In the genomic region with DNA sequence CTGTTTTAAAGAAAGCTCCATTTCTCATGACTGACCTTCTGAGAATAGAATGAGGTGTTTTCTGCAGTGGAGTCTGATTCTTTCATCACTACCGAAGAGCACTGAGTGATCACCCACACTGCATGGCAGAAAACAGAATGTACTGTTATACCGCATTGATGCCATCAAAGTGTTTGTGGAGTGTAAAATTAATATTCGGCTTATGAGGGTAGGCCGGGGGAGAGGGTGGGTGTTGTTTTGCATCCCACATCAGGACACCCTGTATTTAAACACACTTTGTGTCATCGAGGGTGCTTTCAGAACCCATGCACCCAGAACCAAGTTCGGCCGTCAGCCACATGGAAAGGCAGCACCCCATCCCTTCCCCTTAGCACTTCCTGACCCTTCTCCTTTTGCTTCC, we compare ENCODE assay signal across 10 cellular contexts. TPM values are rescaled to one million over a fixed set of nuclear protein-coding genes. Genes with fewer than 3 reads are reported as not detected.
DNase-seq lines count a peak whose midpoint lies in the region; ATAC-seq, FAIRE-seq and TF ChIP-seq lines count a peak whose summit lies in the region.
"Had no signal": no experiment of that assay in that cellular context is flagged by ENCODE, and none has a peak within 500 bp of the region (broad histone marks: within the 10 kb centered on the region; RNA-seq: fewer than 3 reads in every experiment).

No MANE protein-coding gene starts in this region.

- no peaks in the 10 kb centered on the region; the same call in 1 of the 2 replicates for H3K79me2 ChIP-seq in GM12878 (ENCODE audit: control insufficient read depth, insufficient read depth, low read length)

- H3K27ac ChIP-seq in GM12878 (ENCODE audit: control insufficient read depth, insufficient read depth) (peak overlapping the region; percentile 40; the same call in 1 of the 2 replicates), uterus (no peak overlapping the region), aorta (ENCODE audit: low read depth in 1 of 2, low read length in 2 of 2) (no peak overlapping the region)
- H3K27ac ChIP-seq: neutrophil had no signal

- H4K20me1 ChIP-seq in GM12878 (ENCODE audit: control insufficient read depth, insufficient read depth), result no peaks in the 10 kb centered on the region

- H3K27me3 ChIP-seq in GM12878 (replicated peaks in 1 of 2; ENCODE audit: control insufficient read depth in 2 of 2, insufficient read depth in 2 of 2, low read length in 1 of 2) (no peaks in the 10 kb centered on the region), uterus (no peaks in the 10 kb centered on the region), aorta (ENCODE audit: control insufficient read depth in 1 of 2, insufficient read depth in 2 of 2, low read length in 1 of 2) (no peaks in the 10 kb centered on the region)
- H3K27me3 ChIP-seq: neutrophil had no signal

- BruUV-seq in GM12878 (replicated peaks; lab: Mats Ljungman, UMichigan), result no TSS peak

- DNase-seq in stimulated activated CD4-positive, alpha-beta T cell treated with anti-CD3 and anti-CD28 coated beads, Interleukin-4, amount 100 ng/mL, for 24 hours, result peak; percentile 29
- no peak for DNase-seq in stimulated activated CD4-positive, alpha-beta T cell treated with anti-CD3 and anti-CD28 coated beads, Interleukin-2, amount 100 ng/mL, for 48 hours
- DNase-seq in GM12878 (ENCODE audit: low read depth, low spot score) (no peak), uterus (no peak), NCI-H774 (lab: John Stamatoyannopoulos, UW) (no peak), aorta (no peak)
- DNase-seq: NCI-H2081 had no signal

- SMC1A ChIA-PET in GM12878 (lab: Charles Lee; ENCODE audit: uncharacterized antibody, unreplicated experiment), result interaction anchor here (0.7 to 18.3 kb wide), 38 partner anchors 19 to 458 kb away, joined by 3 to 596 read pairs (median 5); no protein-coding TSS in a partner anchor

- TF ChIP-seq POLR2A in GM12878 (IDR thresholded peaks at IDR 0.05; ENCODE audit: low read depth, low read length) (no peak), uterus (IDR thresholded peaks at IDR 0.05) (no peak)

- H3K4me1 ChIP-seq in GM12878 (ENCODE audit: control insufficient read depth, insufficient read depth, low read length) (peaks cover 65% of the 10 kb centered on the region), uterus (no peaks in the 10 kb centered on the region), aorta (ENCODE audit: control insufficient read depth in 1 of 2, insufficient read depth in 2 of 2, low read length in 2 of 2) (no peaks in the 10 kb centered on the region)

- H2AFZ ChIP-seq in GM12878 (ENCODE audit: control insufficient read depth, low read depth, low read length), result peak overlapping the region; percentile 46

- intact Hi-C loops in GM12878 (cut with micrococcal nuclease; ENCODE audit: unreplicated experiment), result loop anchor here (2.0 kb wide), 1 partner anchor 106 kb away; no protein-coding TSS in a partner anchor
- intact Hi-C loops in uterus (cut with DNase I; ENCODE audit: low total_unique reads), result loop anchor here (10.0 kb wide), 1 partner anchor 454 kb away; no protein-coding TSS in a partner anchor
- intact Hi-C loops in aorta (cut with DNase I), result loop anchor here in 1 of 2 donors (5.0 kb wide), 1 partner anchor 161 kb away; no protein-coding TSS in a partner anchor

- peak; percentile 25 for ATAC-seq in HG03135 (IDR thresholded peaks at IDR 0.05; ENCODE audit: unreplicated experiment)
- ATAC-seq in GM12878, result peak; percentile 17
- ATAC-seq in GM21576 (IDR thresholded peaks at IDR 0.05; ENCODE audit: unreplicated experiment), result no peak
- no peak for ATAC-seq in aorta (ENCODE audit: low FRiP score)

- peak overlapping the region; percentile 21; the same call in 1 of the 2 replicates for H3K4me2 ChIP-seq in GM12878 (ENCODE audit: control insufficient read depth, insufficient read depth)

- H3K9ac ChIP-seq in GM12878 (ENCODE audit: control insufficient read depth, insufficient read depth, low read length), result no peak overlapping the region; the same call in 1 of the 2 replicates

- H3K36me3 ChIP-seq in GM12878 (ENCODE audit: control insufficient read depth in 2 of 2, insufficient read depth in 2 of 2, low read length in 1 of 2) (no peaks in the 10 kb centered on the region), uterus (no peaks in the 10 kb centered on the region), aorta (ENCODE audit: control insufficient read depth in 1 of 2, insufficient read depth in 2 of 2, low read length in 1 of 2) (no peaks in the 10 kb centered on the region)
- H3K36me3 ChIP-seq: neutrophil had no signal

- TF ChIP-seq EP300 in GM12878 (IDR thresholded peaks at IDR 0.05; ENCODE audit: borderline replicate concordance in 1 of 2, control insufficient read depth in 1 of 2, low read depth in 2 of 2, low read length in 2 of 2), result no peak

- no peak for TF ChIP-seq RAD21 in GM12878 (IDR thresholded peaks at IDR 0.05; ENCODE audit: insufficient read depth, low read depth, low read length)

- no peak for FAIRE-seq in GM12878 (lab: Jason Lieb, UNC)

- POLR2A ChIA-PET in GM12878 (lab: Charles Lee), result interaction anchor here (0.7 to 6.7 kb wide), 15 partner anchors 9 to 446 kb away, joined by 3 to 30 read pairs (median 3); no protein-coding TSS in a partner anchor

- WGBS in GM12878 (ENCODE audit: insufficient coverage, insufficient replicate concordance, low lambda C conversion rate, missing lambda C conversion rate), result 29% methylated on average over 7 of the region's 7 CpGs
- WGBS in aorta, 2 donors, result 93 to 95% methylated on average over 7 of the region's 7 CpGs

- CTCF ChIA-PET in GM12878 (lab: Yijun Ruan, JAX), result interaction anchor here (0.6 to 17.7 kb wide), 29 partner anchors 9 to 471 kb away, joined by 3 to 444 read pairs (median 5); no protein-coding TSS in a partner anchor

- TF ChIP-seq CTCF in GM12878 (IDR thresholded peaks at IDR 0.05 in 2 of 3, conservative IDR thresholded peaks at IDR 0.05 in 1 of 3; ENCODE audit: control insufficient read depth in 2 of 3, extremely low read depth in 1 of 3, insufficient read depth in 1 of 3, low read depth in 3 of 3, low read length in 3 of 3) (no peak), uterus (IDR thresholded peaks at IDR 0.05) (no peak)

- H3K9me3 ChIP-seq in GM12878 (replicated peaks; ENCODE audit: control insufficient read depth, insufficient read depth, low read length), result no peaks in the 10 kb centered on the region
- H3K9me3 ChIP-seq in uterus, result no peaks in the 10 kb centered on the region
- no peaks in the 10 kb centered on the region for H3K9me3 ChIP-seq in aorta (ENCODE audit: control insufficient read depth, low read length)
- H3K9me3 ChIP-seq: neutrophil had no signal

- in situ Hi-C loops in GM12878 (cut with MboI), result loop anchor here (5.0 to 25.0 kb wide), 2 partner anchors 209 to 336 kb away; no protein-coding TSS in a partner anchor

- RAD21 ChIA-PET in GM12878 (lab: Charles Lee; ENCODE audit: unreplicated experiment), result interaction anchor here (0.7 to 7.6 kb wide), 38 partner anchors 9 to 456 kb away, joined by 3 to 273 read pairs (median 5); a partner anchor contains a TSS

- H3K4me3 ChIP-seq in GM12878, result no peak overlapping the region
- H3K4me3 ChIP-seq in uterus, result no peak overlapping the region
- H3K4me3 ChIP-seq in aorta (ENCODE audit: low read length in 2 of 2), result no peak overlapping the region

TF ChIP-seq in GM12878, 131 proteins besides CTCF, POLR2A, EP300 and RAD21:
- TF ChIP-seq MEF2B (IDR thresholded peaks at IDR 0.05; ENCODE audit: partially characterized antibody, poor library complexity, severe bottlenecking), result no peak
- TF ChIP-seq RFX5 (IDR thresholded peaks at IDR 0.05; ENCODE audit: low read depth, low read length), result no peak
- no peak for TF ChIP-seq SREBF1 (IDR thresholded peaks at IDR 0.05; ENCODE audit: low read length)
- TF ChIP-seq IKZF1 (conservative IDR thresholded peaks at IDR 0.05), result 0 out of 2 replicates have a peak, but pooled peaks have one; percentile 36
- TF ChIP-seq PAX8 (IDR thresholded peaks at IDR 0.05), result 0 out of 2 replicates have a peak, but pooled peaks have one; percentile 44
- no peak for TF ChIP-seq SIX5 (IDR thresholded peaks at IDR 0.05; ENCODE audit: low read depth, low read length, severe bottlenecking)
- TF ChIP-seq MTA2 (IDR thresholded peaks at IDR 0.05; ENCODE audit: low read depth), result peak; percentile 27; the same call in 1 of the 2 replicates
- no peak for TF ChIP-seq JUNB (IDR thresholded peaks at IDR 0.05)
- peak in 1 of 2 experiments; percentile 44; a peak in 1 of 4 replicates for TF ChIP-seq IKZF2 (IDR thresholded peaks at IDR 0.05)
- TF ChIP-seq, protein P1, sequence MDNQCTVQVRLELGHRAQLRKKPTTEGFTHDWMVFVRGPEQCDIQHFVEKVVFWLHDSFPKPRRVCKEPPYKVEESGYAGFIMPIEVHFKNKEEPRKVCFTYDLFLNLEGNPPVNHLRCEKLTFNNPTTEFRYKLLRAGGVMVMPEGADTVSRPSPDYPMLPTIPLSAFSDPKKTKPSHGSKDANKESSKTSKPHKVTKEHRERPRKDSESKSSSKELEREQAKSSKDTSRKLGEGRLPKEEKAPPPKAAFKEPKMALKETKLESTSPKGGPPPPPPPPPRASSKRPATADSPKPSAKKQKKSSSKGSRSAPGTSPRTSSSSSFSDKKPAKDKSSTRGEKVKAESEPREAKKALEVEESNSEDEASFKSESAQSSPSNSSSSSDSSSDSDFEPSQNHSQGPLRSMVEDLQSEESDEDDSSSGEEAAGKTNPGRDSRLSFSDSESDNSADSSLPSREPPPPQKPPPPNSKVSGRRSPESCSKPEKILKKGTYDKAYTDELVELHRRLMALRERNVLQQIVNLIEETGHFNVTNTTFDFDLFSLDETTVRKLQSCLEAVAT (IDR thresholded peaks at IDR 0.05), result peak; percentile 71; the same call in 1 of the 2 replicates

RNA-seq across cellular contexts. Expression of a gene that starts 41.3 kb away (rescaled TPM):
- 48.9 and 50.6 TPM in 2 replicates for total RNA-seq in GM12878 (2013; cell fraction: nucleolus; rRNA removed)
- total RNA-seq in GM12878 (2014; rRNA removed), result 50.9 and 51.8 TPM in 2 replicates
- total RNA-seq in GM12878 (2014; rRNA removed; fragmentation: Illumina TruSeq; extraction: Trizol), result 59.9 and 60.2 TPM in 2 replicates
- total RNA-seq in GM12878 (2021), result 106 and 112 TPM in 2 replicates
- 52.5 TPM for polyA plus RNA-seq in GM12878 (2011; ENCODE audit: low read depth)
- 59.9 and 66.2 TPM in 2 replicates for polyA plus RNA-seq in GM12878 (2011; rRNA removed)
- 62.2 and 71.2 TPM in 2 replicates for polyA plus RNA-seq in GM12878 (2011; cell fraction: cytosol; rRNA removed)
- 25.2 and 33.5 TPM in 2 replicates for polyA plus RNA-seq in GM12878 (2011; cell fraction: nucleus; rRNA removed)
- 88.4 and 91.7 TPM in 2 replicates for polyA plus RNA-seq in GM12878 (2012)
- polyA plus RNA-seq in GM12878 (2014; fragmentation: Illumina TruSeq; extraction: Trizol), result 112 and 121 TPM in 2 replicates
- 10 to 100 TPM; 12.5 to 21.3 TPM for polyA plus RNA-seq in GM12878 (2014; fragmentation: Nextera tagmentation; extraction: Ambion mirVana)
- 60.5 and 64.9 TPM in 2 replicates for polyA plus RNA-seq in GM12878 (2014; rRNA removed)
- 10 to 100 TPM; 22.6 to 27.2 TPM for polyA plus RNA-seq in GM12878 (2016; fragmentation: Nextera tagmentation; extraction: Ambion mirVana)
- polyA minus RNA-seq in GM12878 (2011; rRNA and poly(A)+ RNA removed), result 87.3 and 88.4 TPM in 2 replicates
- polyA minus RNA-seq in GM12878 (2011; cell fraction: cytosol; rRNA and poly(A)+ RNA removed), result 31.1 and 36.9 TPM in 2 replicates
- 35.8 and 53.5 TPM in 2 replicates for polyA minus RNA-seq in GM12878 (2011; cell fraction: nucleus; rRNA and poly(A)+ RNA removed)
- total RNA-seq in uterus, result 10 to 100 TPM; 24.1 to 80.9 (median 58.3) TPM
- 100 to 1,000 TPM; 119 to 125 TPM for total RNA-seq in aorta
- 10 to 100 TPM; 17.8 to 20.3 TPM for polyA plus RNA-seq in aorta

Comparison
In these comparisons a context has a peak if more than half of its experiments do, and no peak if none do; other contexts are left out.
1. ATAC-seq: peak in HG03135 (single experiment) and GM12878 (single experiment); none in GM21576 (single experiment) and aorta (single experiment).